ENCODE assay signal across 1 cellular context in genomic region chr2:42868874-42869273, GRCh38.
A peak's percentile ranks its signal among the peaks of the same experiment; 100 is the strongest.
TF ChIP-seq lines count a peak whose summit lies in the region.

No MANE protein-coding gene starts in this region.

TF ChIP-seq in K562, 482 proteins besides CTCF, POLR2A, EP300 and RAD21 (continued from another document):
- TF ChIP-seq NCOA1 (IDR thresholded peaks at IDR 0.05; ENCODE audit: low read depth) = no peak
- no peak for TF ChIP-seq GABPB1 (CRISPR knock-in tag; IDR thresholded peaks at IDR 0.05)
- TF ChIP-seq MTF1 (CRISPR knock-in tag; IDR thresholded peaks at IDR 0.05; ENCODE audit: borderline replicate concordance) = no peak
- TF ChIP-seq ZNF512 (tag; IDR thresholded peaks at IDR 0.05) = no peak
- no peak for TF ChIP-seq SNIP1 (IDR thresholded peaks at IDR 0.05; ENCODE audit: low read depth)
- no peak for TF ChIP-seq ZNF408 (CRISPR knock-in tag; IDR thresholded peaks at IDR 0.05; ENCODE audit: low read depth)
- TF ChIP-seq, protein P1, sequence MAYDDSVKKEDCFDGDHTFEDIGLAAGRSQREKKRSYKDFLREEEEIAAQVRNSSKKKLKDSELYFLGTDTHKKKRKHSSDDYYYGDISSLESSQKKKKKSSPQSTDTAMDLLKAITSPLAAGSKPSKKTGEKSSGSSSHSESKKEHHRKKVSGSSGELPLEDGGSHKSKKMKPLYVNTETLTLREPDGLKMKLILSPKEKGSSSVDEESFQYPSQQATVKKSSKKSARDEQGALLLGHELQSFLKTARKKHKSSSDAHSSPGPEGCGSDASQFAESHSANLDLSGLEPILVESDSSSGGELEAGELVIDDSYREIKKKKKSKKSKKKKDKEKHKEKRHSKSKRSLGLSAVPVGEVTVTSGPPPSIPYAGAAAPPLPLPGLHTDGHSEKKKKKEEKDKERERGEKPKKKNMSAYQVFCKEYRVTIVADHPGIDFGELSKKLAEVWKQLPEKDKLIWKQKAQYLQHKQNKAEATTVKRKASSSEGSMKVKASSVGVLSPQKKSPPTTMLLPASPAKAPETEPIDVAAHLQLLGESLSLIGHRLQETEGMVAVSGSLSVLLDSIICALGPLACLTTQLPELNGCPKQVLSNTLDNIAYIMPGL (CRISPR knock-in tag; IDR thresholded peaks at IDR 0.05) = no peak
- TF ChIP-seq SLC30A9 (CRISPR knock-in tag; IDR thresholded peaks at IDR 0.05) = no peak
- no peak for TF ChIP-seq CCAR2 (IDR thresholded peaks at IDR 0.05; ENCODE audit: low read depth, low read length)
- TF ChIP-seq ZKSCAN8 (CRISPR knock-in tag; IDR thresholded peaks at IDR 0.05) = no peak
- TF ChIP-seq ZNF639 (CRISPR knock-in tag; conservative IDR thresholded peaks at IDR 0.05 in 1 of 2, IDR thresholded peaks at IDR 0.05 in 1 of 2) = no peak
- peak; percentile 96 for TF ChIP-seq CBX5 (IDR thresholded peaks at IDR 0.05; ENCODE audit: borderline replicate concordance, low read depth)
- no peak for TF ChIP-seq TAL1 (IDR thresholded peaks at IDR 0.05)
- no peak for TF ChIP-seq SIN3B (IDR thresholded peaks at IDR 0.05; ENCODE audit: low read depth)
- no peak for TF ChIP-seq SP1 (CRISPR knock-in tag; IDR thresholded peaks at IDR 0.05)
- no peak for TF ChIP-seq ZNF311 (CRISPR knock-in tag; IDR thresholded peaks at IDR 0.05)
- no peak for TF ChIP-seq ZNF121 (CRISPR knock-in tag; conservative IDR thresholded peaks at IDR 0.05)
- TF ChIP-seq TFAM (CRISPR knock-in tag; conservative IDR thresholded peaks at IDR 0.05) = no peak
- no peak for TF ChIP-seq DACH1 (IDR thresholded peaks at IDR 0.05; ENCODE audit: partially characterized antibody)
- TF ChIP-seq ZNF282 (CRISPR knock-in tag; IDR thresholded peaks at IDR 0.05) = no peak
- no peak for TF ChIP-seq KDM2B (CRISPR knock-in tag; IDR thresholded peaks at IDR 0.05)
